In genomic region chr22:46763051-46763705, GRCh38 we compare ENCODE assay signal across 8 cellular contexts. TPM values are rescaled to one million over a fixed set of nuclear protein-coding genes. Genes with fewer than 3 reads are reported as not detected.
DNase-seq lines count a peak whose midpoint lies in the region; ATAC-seq and TF ChIP-seq lines count a peak whose summit lies in the region.

No MANE protein-coding gene starts in this region.

- H3K4me3 ChIP-seq in AG10803 (ENCODE audit: low read length) (peak overlapping the region; percentile 97), fibroblast of the aortic adventitia (ENCODE audit: low read depth, low read length) (peak overlapping the region; percentile 99), osteoblast (ENCODE audit: insufficient read depth, low read length) (peak overlapping the region; percentile 100)

- H3K4me1 ChIP-seq in osteoblast (ENCODE audit: insufficient read depth, low read length): peaks cover 27% of the 10 kb centered on the region

- POLR2A ChIA-PET in activated CD8-positive, alpha-beta T cell treated with anti-CD3 and anti-CD28 coated beads for 36 hours (lab: Charles Lee): interaction anchor here (0.5 to 3.4 kb wide), 15 partner anchors 10 to 715 kb away, joined by 3 to 29 read pairs (median 4); partner anchors contain the start of gene CERK

- H2AFZ ChIP-seq in osteoblast (ENCODE audit: low read length): peak overlapping the region; percentile 95

- peaks cover 17% of the 10 kb centered on the region for H4K20me1 ChIP-seq in osteoblast (ENCODE audit: insufficient read depth, low read length)

- H3K27me3 Mint-ChIP-seq in activated CD8-positive, alpha-beta T cell treated with anti-CD3 and anti-CD28 coated beads for 36 hours: no peaks in the 10 kb centered on the region

- H3K4me1 Mint-ChIP-seq in activated CD8-positive, alpha-beta T cell treated with anti-CD3 and anti-CD28 coated beads for 36 hours (ENCODE audit: low read depth): peaks cover 57% of the 10 kb centered on the region

- no peaks in the 10 kb centered on the region for H3K9me3 Mint-ChIP-seq in activated CD8-positive, alpha-beta T cell treated with anti-CD3 and anti-CD28 coated beads for 36 hours

- no peaks in the 10 kb centered on the region for H3K9me3 ChIP-seq in osteoblast (ENCODE audit: low read depth, low read length)

- no peaks in the 10 kb centered on the region for H3K36me3 ChIP-seq in osteoblast (ENCODE audit: insufficient read depth, low read length)

- peak; percentile 60 for ATAC-seq in GM19025 (IDR thresholded peaks at IDR 0.05; ENCODE audit: low read depth, unreplicated experiment)
- peak; percentile 37 for ATAC-seq in HG03378 (IDR thresholded peaks at IDR 0.05; ENCODE audit: unreplicated experiment)
- ATAC-seq in activated CD8-positive, alpha-beta T cell treated with anti-CD3 and anti-CD28 coated beads for 36 hours: peak; percentile 28

- intact Hi-C loops in activated CD8-positive, alpha-beta T cell treated with anti-CD3 and anti-CD28 coated beads for 36 hours (cut with micrococcal nuclease): no loop called here

- TF ChIP-seq CTCF in AG10803 (conservative IDR thresholded peaks at IDR 0.05; ENCODE audit: low read length): 0 out of 2 replicates have a peak, but pooled peaks have one; percentile 5
- no peak for TF ChIP-seq CTCF in activated CD8-positive, alpha-beta T cell treated with anti-CD3 and anti-CD28 coated beads for 36 hours (IDR thresholded peaks at IDR 0.05)
- no peak for TF ChIP-seq CTCF in fibroblast of the aortic adventitia (IDR thresholded peaks at IDR 0.05; ENCODE audit: insufficient read depth, low read length)
- no peak for TF ChIP-seq CTCF in osteoblast (IDR thresholded peaks at IDR 0.05; ENCODE audit: extremely low read depth, low read depth, low read length)

- H3K79me2 ChIP-seq in osteoblast (ENCODE audit: insufficient read depth, low read length): peaks cover 65% of the 10 kb centered on the region

- H3K27ac Mint-ChIP-seq in activated CD8-positive, alpha-beta T cell treated with anti-CD3 and anti-CD28 coated beads for 36 hours: peak overlapping the region; percentile 99

- no peaks in the 10 kb centered on the region for H3K27me3 ChIP-seq in osteoblast (ENCODE audit: insufficient read depth, low read length)

- peak overlapping the region; percentile 98 for H3K27ac ChIP-seq in osteoblast (ENCODE audit: low read depth, low read length)

- H3K36me3 Mint-ChIP-seq in activated CD8-positive, alpha-beta T cell treated with anti-CD3 and anti-CD28 coated beads for 36 hours (ENCODE audit: low read depth): peaks cover 51% of the 10 kb centered on the region

- CTCF ChIA-PET in activated CD8-positive, alpha-beta T cell treated with anti-CD3 and anti-CD28 coated beads for 36 hours (lab: Charles Lee): interaction anchor here (0.7 to 11.3 kb wide), 5 partner anchors 11 to 39 kb away, joined by 3 to 191 read pairs (median 3); no protein-coding TSS in a partner anchor

- H3K4me3 Mint-ChIP-seq in activated CD8-positive, alpha-beta T cell treated with anti-CD3 and anti-CD28 coated beads for 36 hours: peak overlapping the region; percentile 94

- peak overlapping the region; percentile 97 for H3K4me2 ChIP-seq in osteoblast (ENCODE audit: insufficient read depth, low read length)

- DNase-seq in AG10803 (ENCODE audit: low read depth) (no peak), fibroblast of the aortic adventitia (ENCODE audit: low read depth) (peak; percentile 37), osteoblast (ENCODE audit: insufficient read length, low spot score, missing footprints) (peak; percentile 85), D341Med (ENCODE audit: low spot score) (no peak)
- peak; percentile 59 for DNase-seq in activated CD8-positive, alpha-beta T cell treated with anti-CD3 and anti-CD28 coated beads for 36 hours
- DNase-seq in effector CD4-positive, alpha-beta T cell: no peak

RNA-seq across cellular contexts. Expression of gene TBC1D22A, which starts 0.7 kb away (rescaled TPM):
- 10 to 100 TPM; 41.0 to 42.8 TPM for total RNA-seq in activated CD8-positive, alpha-beta T cell treated with anti-CD3 and anti-CD28 coated beads for 36 hours
- total RNA-seq in fibroblast of the aortic adventitia (ENCODE audit: low replicate concordance) (12.7 and 13.8 TPM in 2 replicates), osteoblast (17.7 and 18.9 TPM in 2 replicates)

RNA-seq across cellular contexts. Expression of gene CERK, which starts 25.1 kb away (rescaled TPM):
- total RNA-seq in activated CD8-positive, alpha-beta T cell treated with anti-CD3 and anti-CD28 coated beads for 36 hours: 10 to 100 TPM; 38.4 to 41.8 TPM
- 14.1 and 39.4 TPM in 2 replicates for total RNA-seq in fibroblast of the aortic adventitia (ENCODE audit: low replicate concordance)
- total RNA-seq in osteoblast: 27.7 and 28.2 TPM in 2 replicates

Comparison
In these comparisons a context has a peak if more than half of its experiments do, and no peak if none do; other contexts are left out.
1. DNase-seq: peak in activated CD8-positive, alpha-beta T cell treated with anti-CD3 and anti-CD28 coated beads for 36 hours (single experiment), fibroblast of the aortic adventitia (single experiment) and osteoblast (single experiment); none in AG10803 (single experiment), D341Med (single experiment) and effector CD4-positive, alpha-beta T cell (single experiment).
2. Peak in every context shown above with its lines, with median percentiles within 50 percentile points of each other: H3K4me3 ChIP-seq and ATAC-seq.